In the genomic region with DNA sequence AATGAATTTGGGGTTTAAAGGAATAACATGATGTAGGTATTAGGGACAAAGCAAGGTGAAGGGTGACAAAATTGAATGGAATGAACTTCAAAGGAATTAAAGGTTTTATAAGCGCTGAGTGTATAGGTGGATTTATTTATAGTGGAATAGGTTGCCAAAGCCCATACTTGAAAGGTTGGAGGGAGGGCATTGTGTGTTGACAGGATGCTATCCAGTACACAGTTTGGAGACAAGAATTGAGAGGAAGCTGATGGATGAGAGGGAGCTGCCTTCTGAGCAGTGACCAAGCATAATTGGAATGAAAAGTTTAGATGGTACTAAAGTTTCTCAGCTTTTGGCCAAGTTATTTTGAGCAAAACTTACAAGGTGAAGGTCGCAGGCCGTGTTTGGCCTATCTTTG, we compare ENCODE assay signal across 1 cellular context.
TF ChIP-seq lines count a peak whose summit lies in the region.

No MANE protein-coding gene starts in this region.

TF ChIP-seq in HepG2, 621 proteins besides CTCF, POLR2A, EP300 and RAD21:
- 0 out of 2 replicates have a peak, but pooled peaks have one; percentile 28 for TF ChIP-seq POLR2G (IDR thresholded peaks at IDR 0.05; ENCODE audit: low read depth, low read length)
- no peak for TF ChIP-seq ZBTB39 (CRISPR knock-in tag; IDR thresholded peaks at IDR 0.05)
